In genomic region chr15:61558172-61559146, GRCh38 we compare ENCODE assay signal across 22 cellular contexts.
A peak's percentile ranks its signal among the peaks of the same experiment; 100 is the strongest.
DNase-seq lines count a peak whose midpoint lies in the region; ATAC-seq and TF ChIP-seq lines count a peak whose summit lies in the region.
"Had no signal": no experiment of that assay in that cellular context is flagged by ENCODE, and none has a peak within 500 bp of the region (broad histone marks: within the 10 kb centered on the region; RNA-seq: fewer than 3 reads in every experiment).

No MANE protein-coding gene starts in this region.

- H3K4me1 ChIP-seq in breast epithelium (peaks cover 0 to 5% of the 10 kb centered on the region in 2 donors), stomach (no peaks in the 10 kb centered on the region), aorta (ENCODE audit: control insufficient read depth in 1 of 2, insufficient read depth in 2 of 2, low read length in 2 of 2) (no peaks in the 10 kb centered on the region)

- TF ChIP-seq POLR2A in breast epithelium (IDR thresholded peaks at IDR 0.05) (no peak), stomach (IDR thresholded peaks at IDR 0.05) (no peak)

- POLR2A ChIA-PET in MCF 10A (lab: Yijun Ruan, JAX), result interaction anchor here (1.2 kb wide), 1 partner anchor 10 kb away, joined by 6 read pairs; no protein-coding TSS in a partner anchor

- H3K27me3 Mint-ChIP-seq in MCF 10A (ENCODE audit: insufficient read depth, unreplicated experiment), result peaks cover 30% of the 10 kb centered on the region

- no peak overlapping the region for H3K4me3 Mint-ChIP-seq in MCF 10A (ENCODE audit: unreplicated experiment)
- H3K4me3 Mint-ChIP-seq: CD4-positive, alpha-beta memory T cell; H9; T-helper 2 cell treated with Interferon-gamma antibody and Interleukin-4, amounts not matched to agents 5 μg/mL and 100 μg/mL, for 36 hours had no signal

- H3K4me3 ChIP-seq in breast epithelium (peak overlapping the region in 1 of 3 donors; percentile 28), stomach (no peak overlapping the region), aorta (ENCODE audit: low read length in 2 of 2) (no peak overlapping the region)

- H3K27me3 ChIP-seq in breast epithelium, result no peaks in the 10 kb centered on the region
- peaks cover 0 to 6% (median 0%) of the 10 kb centered on the region in 3 donors for H3K27me3 ChIP-seq in stomach
- no peaks in the 10 kb centered on the region for H3K27me3 ChIP-seq in aorta (ENCODE audit: control insufficient read depth in 1 of 2, insufficient read depth in 2 of 2, low read length in 1 of 2)

- TF ChIP-seq CTCF in breast epithelium (IDR thresholded peaks at IDR 0.05), result no peak
- TF ChIP-seq CTCF in MCF 10A (IDR thresholded peaks at IDR 0.05; ENCODE audit: unreplicated experiment), result no peak
- TF ChIP-seq CTCF in stomach (IDR thresholded peaks at IDR 0.05), result no peak

- CTCF ChIA-PET in MCF 10A (lab: Yijun Ruan, JAX), result interaction anchor here (0.6 to 0.7 kb wide), 3 partner anchors 11 to 342 kb away, joined by 3 read pairs; no protein-coding TSS in a partner anchor

- no TSS peak for BruUV-seq in MCF 10A (replicated peaks; lab: Mats Ljungman, UMichigan)

- H3K4me1 Mint-ChIP-seq in MCF 10A (ENCODE audit: insufficient read depth, unreplicated experiment), result peaks cover 8% of the 10 kb centered on the region

- H3K36me3 ChIP-seq in breast epithelium (no peaks in the 10 kb centered on the region), stomach (no peaks in the 10 kb centered on the region), aorta (ENCODE audit: control insufficient read depth in 1 of 2, insufficient read depth in 2 of 2, low read length in 1 of 2) (no peaks in the 10 kb centered on the region)

- TF ChIP-seq EP300 in stomach (IDR thresholded peaks at IDR 0.05), result no peak

- H3K9me3 Mint-ChIP-seq in MCF 10A (ENCODE audit: unreplicated experiment), result no peaks in the 10 kb centered on the region
- H3K9me3 Mint-ChIP-seq: CD4-positive, alpha-beta memory T cell; H9; T-helper 2 cell treated with Interferon-gamma antibody and Interleukin-4, amounts not matched to agents 5 μg/mL and 100 μg/mL, for 36 hours had no signal

- ATAC-seq in left lobe of liver, result peak; percentile 43
- ATAC-seq in aorta (ENCODE audit: low FRiP score), result peak; percentile 74
- ATAC-seq in HG02642 (IDR thresholded peaks at IDR 0.05; ENCODE audit: poor library complexity, unreplicated experiment), result no peak
- ATAC-seq: activated naive CD4-positive, alpha-beta T cell treated with anti-CD3 and anti-CD28 coated beads, Interleukin-2, amount 50 U/mL, for 72 hours had no signal

- no peak overlapping the region for H3K27ac Mint-ChIP-seq in MCF 10A (ENCODE audit: low read depth, unreplicated experiment)
- H3K27ac Mint-ChIP-seq: activated naive CD4-positive, alpha-beta T cell treated with anti-CD3 and anti-CD28 coated beads, Interleukin-2, amount 50 U/mL, for 72 hours; CD4-positive, alpha-beta memory T cell; H9; T-helper 2 cell treated with Interferon-gamma antibody and Interleukin-4, amounts not matched to agents 5 μg/mL and 100 μg/mL, for 36 hours had no signal

- peak overlapping the region; percentile 82 to 94 for H3K27ac ChIP-seq in breast epithelium
- H3K27ac ChIP-seq in stomach, result peak overlapping the region in 4 of 5 donors; percentile 34 to 79 (median 63)
- H3K27ac ChIP-seq in aorta (ENCODE audit: low read depth in 1 of 2, low read length in 2 of 2), result no peak overlapping the region
- H3K27ac ChIP-seq: VCaP had no signal

- H3K36me3 Mint-ChIP-seq in MCF 10A (ENCODE audit: insufficient read depth, unreplicated experiment), result no peaks in the 10 kb centered on the region
- H3K36me3 Mint-ChIP-seq: activated naive CD4-positive, alpha-beta T cell treated with anti-CD3 and anti-CD28 coated beads, Interleukin-2, amount 50 U/mL, for 72 hours; CD4-positive, alpha-beta memory T cell had no signal

- intact Hi-C loops in breast epithelium (cut with DNase I; ENCODE audit: low total_unique reads), result no loop called here
- intact Hi-C loops in MCF 10A (cut with micrococcal nuclease), result no loop called here
- intact Hi-C loops in stomach (cut with DNase I; ENCODE audit: low total_unique reads), result no loop called here
- intact Hi-C loops in aorta (cut with DNase I), result no loop called here

- H3K9me3 ChIP-seq in breast epithelium, result no peaks in the 10 kb centered on the region
- no peaks in the 10 kb centered on the region for H3K9me3 ChIP-seq in stomach
- H3K9me3 ChIP-seq in aorta (ENCODE audit: control insufficient read depth, low read length), result no peaks in the 10 kb centered on the region

- WGBS in stomach, 5 donors, result 47 to 58% (median 55%) methylated on average over 6 of the region's 6 CpGs
- 60 to 65% methylated on average over 6 of the region's 6 CpGs for WGBS in aorta, 2 donors

- DNase-seq in breast epithelium (ENCODE audit: low spot score in 2 of 2), result peak in 1 of 2 donors; percentile 21
- no peak for DNase-seq in MCF 10A (ENCODE audit: unreplicated experiment)
- DNase-seq in left lobe of liver (ENCODE audit: low spot score), result no peak
- DNase-seq in stomach, result no peak
- DNase-seq in aorta, result no peak
- no peak for DNase-seq in stimulated activated CD8-positive, alpha-beta memory T cell treated with anti-CD3 and anti-CD28 coated beads, Interleukin-4, amount 100 ng/mL, for 48 hours
- DNase-seq in anterior cingulate cortex (lab: John Stamatoyannopoulos, UW), result no peak
- DNase-seq: 8988T; activated CD4-positive, alpha-beta T cell treated with anti-CD3 and anti-CD28 coated beads, Interleukin-2, amount 50 U/mL, for 1 hour; CD4-positive, alpha-beta memory T cell; effector CD8-positive, alpha-beta T cell; NCI-H1105 treated with DMSO at 0.1 percent for 48 hours; NCI-H2029 treated with DMSO at 0.1 percent for 48 hours; NCI-H345; NCI-H82; small intestine; stimulated activated CD4-positive, alpha-beta T cell treated with anti-CD3 and anti-CD28 coated beads, Interleukin-1b, Interleukin-23, amount 100 ng/mL, for 48 hours had no signal

Comparison
In these comparisons a context has a peak if more than half of its experiments do, and no peak if none do; other contexts are left out.
1. H3K27ac ChIP-seq: peak in breast epithelium (2 of 2) and stomach (4 of 5); none in aorta (0 of 2).